11 cellular contexts compared by ENCODE assay signal in genomic region chr2:44949329-44950151, GRCh38. TPM values are rescaled to one million over a fixed set of nuclear protein-coding genes. Genes with fewer than 3 reads are reported as not detected.
DNase-seq lines count a peak whose midpoint lies in the region; ATAC-seq and TF ChIP-seq lines count a peak whose summit lies in the region.
"Had no signal": no experiment of that assay in that cellular context is flagged by ENCODE, and none has a peak within 500 bp of the region (broad histone marks: within the 10 kb centered on the region; RNA-seq: fewer than 3 reads in every experiment).

No MANE protein-coding gene starts in this region.

- no peaks in the 10 kb centered on the region for H3K36me3 ChIP-seq in parathyroid adenoma (ENCODE audit: control insufficient read depth, insufficient read depth, low read length)

- peak overlapping the region; percentile 70 for H2AFZ ChIP-seq in parathyroid adenoma

- H3K27me3 ChIP-seq in parathyroid adenoma (ENCODE audit: control insufficient read depth, insufficient read depth, low read length), result no peaks in the 10 kb centered on the region

- H3K4me2 ChIP-seq in parathyroid adenoma (ENCODE audit: low read length), result peak overlapping the region; percentile 21

- H3K4me3 ChIP-seq in GM12865 (ENCODE audit: low read depth, low read length) (peak overlapping the region; percentile 32), parathyroid adenoma (ENCODE audit: low read depth, low read length) (no peak overlapping the region)

- no peaks in the 10 kb centered on the region for H3K9me3 ChIP-seq in parathyroid adenoma (ENCODE audit: control insufficient read depth, low read length)

- DNase-seq in GM12865 (ENCODE audit: low read depth), result peak; percentile 46
- peak; percentile 52 for DNase-seq in RPMI7951 (ENCODE audit: low read depth)
- DNase-seq in glomerular visceral epithelial cell (ENCODE audit: extremely low spot score), result peak; percentile 51
- DNase-seq in NCI-H226, result no peak
- DNase-seq in stimulated activated CD4-positive, alpha-beta T cell treated with anti-CD3 and anti-CD28 coated beads, Interleukin-4, amount 100 ng/mL, for 24 hours, result no peak
- DNase-seq: NCI-H446 treated with DMSO at 0.1 percent for 48 hours; stimulated activated CD4-positive, alpha-beta T cell treated with anti-CD3 and anti-CD28 coated beads, Interleukin-4, amount 100 ng/mL, for 4 hours had no signal

- H3K27ac ChIP-seq in parathyroid adenoma, result no peak overlapping the region

- no peak overlapping the region for H3K9ac ChIP-seq in parathyroid adenoma

- TF ChIP-seq CTCF in GM12865 (IDR thresholded peaks at IDR 0.05; ENCODE audit: insufficient read depth, low read depth, low read length, missing control alignments) (no peak), parathyroid adenoma (IDR thresholded peaks at IDR 0.05) (no peak)

- peaks cover 3% of the 10 kb centered on the region for H3K4me1 ChIP-seq in parathyroid adenoma

- no peaks in the 10 kb centered on the region for H3K79me2 ChIP-seq in parathyroid adenoma

- ATAC-seq in HG03520 (IDR thresholded peaks at IDR 0.05; ENCODE audit: unreplicated experiment), result no peak
- ATAC-seq in GM21390 (IDR thresholded peaks at IDR 0.05; ENCODE audit: unreplicated experiment), result no peak

RNA-seq across cellular contexts. Expression of gene SIX3, which starts 8.0 kb away (rescaled TPM):
- not detected in 2 replicates for total RNA-seq in RPMI7951 (2014; rRNA removed; shearing (Covaris generic))
- total RNA-seq: kidney epithelial cell had no signal

RNA-seq across cellular contexts. Expression of gene SIX2, which starts 59.7 kb away (rescaled TPM):
- 0.78 and 1.4 TPM in 2 replicates for total RNA-seq in RPMI7951 (2014; rRNA removed; shearing (Covaris generic))

Comparison
In these comparisons a context has a peak if more than half of its experiments do, and no peak if none do; other contexts are left out.
1. DNase-seq: peak in GM12865 (single experiment), RPMI7951 (single experiment) and glomerular visceral epithelial cell (single experiment); none in NCI-H226 (single experiment) and stimulated activated CD4-positive, alpha-beta T cell treated with anti-CD3 and anti-CD28 coated beads, Interleukin-4, amount 100 ng/mL, for 24 hours (single experiment).